6 cellular contexts compared by ENCODE assay signal in genomic region chr3:103613738-103614137, GRCh38.
"Had no signal": no experiment of that assay in that cellular context is flagged by ENCODE, and none has a peak within 500 bp of the region (broad histone marks: within the 10 kb centered on the region; RNA-seq: fewer than 3 reads in every experiment).

No MANE protein-coding gene starts in this region.

- H3K36me3 Mint-ChIP-seq: IgD-negative memory B cell had no signal

- H3K27me3 Mint-ChIP-seq: IgD-negative memory B cell had no signal

- H3K27ac ChIP-seq: HL-60 had no signal

- H3K4me3 ChIP-seq: GM23338 had no signal

- ATAC-seq: GM23338, HepG2 had no signal

- DNase-seq: H9, HCEC 1CT had no signal

- H3K27ac Mint-ChIP-seq: GM23338, H9, IgD-negative memory B cell had no signal

- H3K4me3 Mint-ChIP-seq: GM23338, H9, IgD-negative memory B cell had no signal

- H3K4me1 Mint-ChIP-seq: GM23338, H9, IgD-negative memory B cell had no signal
